In the genomic region with DNA sequence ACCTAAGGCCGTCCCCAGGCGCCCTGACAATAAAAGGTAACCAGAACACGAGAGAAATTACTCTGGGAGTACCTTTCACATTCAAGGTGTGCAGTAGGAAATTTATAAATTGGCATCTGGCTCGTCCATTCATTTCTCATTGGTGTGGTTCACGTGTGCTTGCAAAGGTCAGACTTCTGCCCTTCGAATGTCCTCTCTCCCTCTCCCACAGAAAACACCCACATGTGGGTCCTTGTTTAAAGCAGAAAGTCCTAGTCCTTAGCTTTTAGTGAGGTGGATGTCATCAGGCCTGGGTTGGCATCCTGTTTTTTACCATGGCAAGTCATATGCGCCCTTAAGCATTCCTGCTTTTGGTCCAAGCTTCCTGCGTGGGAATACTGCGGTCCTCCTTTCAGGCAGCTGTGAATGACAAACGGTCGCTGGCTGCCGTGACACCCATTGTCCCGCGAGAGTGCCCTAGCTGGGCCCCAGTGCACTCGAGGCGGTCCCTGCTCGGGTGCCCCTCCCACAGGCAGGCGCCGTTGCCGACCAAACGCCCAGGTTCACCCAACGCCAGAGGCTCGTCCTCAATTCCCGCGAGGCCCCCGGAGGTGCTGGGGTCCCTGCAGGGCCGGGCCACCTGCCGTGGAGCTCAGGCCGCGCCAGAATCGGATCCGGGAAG, we compare ENCODE assay signal across 8 cellular contexts. TPM values are rescaled to one million over a fixed set of nuclear protein-coding genes. Genes with fewer than 3 reads are reported as not detected.
DNase-seq lines count a peak whose midpoint lies in the region; ATAC-seq and TF ChIP-seq lines count a peak whose summit lies in the region.

A gene (plus strand): TSS at position 531 of the 661 bp plus-strand sequence. CDS start 140 bp downstream, outside the sequence.

- H3K27ac ChIP-seq in colonic mucosa: peak within 1 kb of the TSS; percentile 86

- peaks cover 35% of the 10 kb centered on the region for H3K36me3 Mint-ChIP-seq in activated CD4-positive, alpha-beta T cell treated with anti-CD3 and anti-CD28 coated beads for 36 hours (ENCODE audit: low read depth)

- H3K9me3 Mint-ChIP-seq in activated CD4-positive, alpha-beta T cell treated with anti-CD3 and anti-CD28 coated beads for 36 hours (ENCODE audit: low read depth): peaks cover 5% of the 10 kb centered on the region

- CTCF ChIA-PET in activated CD4-positive, alpha-beta T cell treated with anti-CD3 and anti-CD28 coated beads for 36 hours (lab: Charles Lee): interaction anchor here (0.6 to 1.8 kb wide), 6 partner anchors 10 to 1741 kb away, joined by 3 to 6 read pairs (median 3); a partner anchor contains a TSS

- H3K4me3 ChIP-seq in colonic mucosa: peak within 1 kb of the TSS; percentile 83

- peaks cover 24% of the 10 kb centered on the region for H3K4me1 ChIP-seq in colonic mucosa

- peak within 1 kb of the TSS; percentile 92 for H3K27ac Mint-ChIP-seq in activated CD4-positive, alpha-beta T cell treated with anti-CD3 and anti-CD28 coated beads for 36 hours

- H3K9me3 ChIP-seq in colonic mucosa: no peaks in the 10 kb centered on the region

- no peak for TF ChIP-seq CTCF in colonic mucosa (IDR thresholded peaks at IDR 0.05)

- DNase-seq in AML-193 (lab: John Stamatoyannopoulos, UW) (peak; percentile 46 to 67), NCI-H345 treated with DMSO at 0.1 percent for 48 hours (lab: John Stamatoyannopoulos, UW; ENCODE audit: unreplicated experiment) (peak; percentile 96), colonic mucosa (peak; percentile 89), left lobe of liver (ENCODE audit: low spot score) (peak; percentile 90)
- peak; percentile 91 for DNase-seq in activated CD4-positive, alpha-beta T cell treated with anti-CD3 and anti-CD28 coated beads for 36 hours
- DNase-seq in stimulated activated CD4-positive, alpha-beta T cell treated with anti-CD3 and anti-CD28 coated beads, Interleukin-2, amount 100 ng/mL, for 4 hours (ENCODE audit: low read depth): peak; percentile 63

- no peaks in the 10 kb centered on the region for H3K27me3 ChIP-seq in colonic mucosa

- no peaks in the 10 kb centered on the region for H3K36me3 ChIP-seq in colonic mucosa

- H3K4me1 Mint-ChIP-seq in activated CD4-positive, alpha-beta T cell treated with anti-CD3 and anti-CD28 coated beads for 36 hours: peaks cover 56% of the 10 kb centered on the region

- peak within 1 kb of the TSS; percentile 79 to 89 for H3K9ac ChIP-seq in colonic mucosa (ENCODE audit: low read depth in 2 of 2, low read length in 2 of 2)

- POLR2A ChIA-PET in activated CD4-positive, alpha-beta T cell treated with anti-CD3 and anti-CD28 coated beads for 36 hours (lab: Charles Lee): interaction anchor here (0.6 to 1.0 kb wide), 3 partner anchors 10 to 35 kb away, joined by 3 to 4 read pairs (median 3); no protein-coding TSS in a partner anchor

- peak; percentile 81 for ATAC-seq in GM19043 (IDR thresholded peaks at IDR 0.05; ENCODE audit: low read depth, unreplicated experiment)
- ATAC-seq in HG03342 (IDR thresholded peaks at IDR 0.05; ENCODE audit: unreplicated experiment): peak; percentile 89
- ATAC-seq in activated CD4-positive, alpha-beta T cell treated with anti-CD3 and anti-CD28 coated beads for 36 hours: peak; percentile 83
- peak; percentile 97 for ATAC-seq in left lobe of liver

- H3K27me3 Mint-ChIP-seq in activated CD4-positive, alpha-beta T cell treated with anti-CD3 and anti-CD28 coated beads for 36 hours: no peaks in the 10 kb centered on the region

- H3K4me3 Mint-ChIP-seq in activated CD4-positive, alpha-beta T cell treated with anti-CD3 and anti-CD28 coated beads for 36 hours: peak within 1 kb of the TSS; percentile 83

- intact Hi-C loops in activated CD4-positive, alpha-beta T cell treated with anti-CD3 and anti-CD28 coated beads for 36 hours (cut with DNase I, micrococcal nuclease): loop anchor here (1.0 to 5.0 kb wide), 11 partner anchors 16 to 1481 kb away; a partner anchor contains a TSS
- intact Hi-C loops in colonic mucosa (cut with DNase I): no loop called here

RNA-seq across cellular contexts. Expression of the gene that starts here (rescaled TPM):
- total RNA-seq in activated CD4-positive, alpha-beta T cell treated with anti-CD3 and anti-CD28 coated beads for 36 hours: 10 to 100 TPM; 14.7 to 17.7 TPM
- total RNA-seq in colonic mucosa: 10 to 100 TPM; 19.3 to 25.1 TPM
- total RNA-seq in left lobe of liver: 8.2 TPM

Comparison
In these comparisons a context has a peak if more than half of its experiments do, and no peak if none do; other contexts are left out.
1. Peak in every context shown above with its lines: DNase-seq, ATAC-seq, H3K4me3 ChIP-seq and H3K27ac ChIP-seq.